ENCODE assay signal across 2 cellular contexts in genomic region chr16:87584271-87584670, GRCh38.
A peak's percentile ranks its signal among the peaks of the same experiment; 100 is the strongest.
TF ChIP-seq lines count a peak whose summit lies in the region.

No MANE protein-coding gene starts in this region.

TF ChIP-seq in PFSK-1, 5 proteins besides CTCF, POLR2A, EP300 and RAD21:
- TF ChIP-seq REST (IDR thresholded peaks at IDR 0.05; ENCODE audit: insufficient read depth in 1 of 2, low read depth in 2 of 2, low read length in 2 of 2) (no peak), POLR2AphosphoS5 (IDR thresholded peaks at IDR 0.05; ENCODE audit: low read depth, low read length) (no peak), FOXP2 (optimal IDR thresholded peaks at IDR 0.05; ENCODE audit: borderline replicate concordance, extremely low read depth, extremely low read length, insufficient read depth) (peak; percentile 7)
TF ChIP-seq in PFSK-1: peak in this region for 1.

TF ChIP-seq in endothelial cell of umbilical vein, 7 proteins besides CTCF, POLR2A, EP300 and RAD21:
- TF ChIP-seq JUN (IDR thresholded peaks at IDR 0.05; ENCODE audit: borderline replicate concordance, insufficient read depth, insufficient read length, low read depth) (peak; percentile 54), GATA2 (IDR thresholded peaks at IDR 0.05; ENCODE audit: insufficient read depth, insufficient read length, low read depth, low read length) (peak; percentile 37), POLR2AphosphoS5 (IDR thresholded peaks at IDR 0.05; ENCODE audit: insufficient read depth, low read depth, low read length) (no peak), MAX (IDR thresholded peaks at IDR 0.05; ENCODE audit: insufficient read depth, insufficient read length) (no peak), FOS (IDR thresholded peaks at IDR 0.05; ENCODE audit: borderline replicate concordance, insufficient read depth, low read length) (peak; percentile 69), EZH2 (IDR thresholded peaks at IDR 0.05; ENCODE audit: borderline replicate concordance, low read depth, low read length, severe bottlenecking) (no peak), MYC (IDR thresholded peaks at IDR 0.05; ENCODE audit: low read depth, low read length) (no peak)
